Comparison of ENCODE assay signal across 13 cellular contexts in the genomic region with DNA sequence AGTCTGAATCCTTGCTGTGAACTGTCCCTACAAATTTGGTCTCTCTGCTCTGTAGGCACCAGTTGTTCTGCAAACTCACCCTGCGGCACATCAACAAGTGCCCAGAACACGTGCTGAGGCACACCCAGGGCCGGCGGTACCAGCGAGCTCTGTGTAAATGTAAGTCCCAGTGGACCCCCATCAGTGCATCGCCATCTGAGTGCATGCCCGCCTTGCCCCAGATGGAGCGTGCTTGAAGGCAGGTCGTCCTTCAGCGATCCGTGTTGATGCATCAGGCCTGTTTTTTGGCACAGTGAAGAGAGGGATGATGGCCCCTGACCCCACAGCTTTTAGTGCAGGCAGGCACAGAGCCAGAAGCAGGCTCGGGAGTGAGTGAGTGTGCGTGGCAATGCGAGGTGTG. TPM values are rescaled to one million over a fixed set of nuclear protein-coding genes. Genes with fewer than 3 reads are reported as not detected.
DNase-seq lines count a peak whose midpoint lies in the region; ATAC-seq, FAIRE-seq and TF ChIP-seq lines count a peak whose summit lies in the region.
"Had no signal": no experiment of that assay in that cellular context is flagged by ENCODE, and none has a peak within 500 bp of the region (broad histone marks: within the 10 kb centered on the region; RNA-seq: fewer than 3 reads in every experiment).

No MANE protein-coding gene starts in this region.

- peaks cover 17 to 50% of the 10 kb centered on the region in 2 experiments; a peak in 4 of 5 replicates for H3K4me1 ChIP-seq in K562 (replicated peaks in 1 of 2; ENCODE audit: control insufficient read depth in 2 of 2, insufficient read depth in 2 of 2, low read length in 2 of 2)

- TF ChIP-seq POLR2A in K562 (conservative IDR thresholded peaks at IDR 0.05) = no peak

- no peak for TF ChIP-seq CTCF in CD4-positive, alpha-beta T cell (IDR thresholded peaks at IDR 0.05)
- no peak for TF ChIP-seq CTCF in K562 (IDR thresholded peaks at IDR 0.05 in 2 of 3, conservative IDR thresholded peaks at IDR 0.05 in 1 of 3; ENCODE audit: insufficient read depth in 2 of 3, low read depth in 1 of 3, low read length in 3 of 3)

- H3K9me1 ChIP-seq in K562 (ENCODE audit: control insufficient read depth, insufficient read depth, low read length) = no peaks in the 10 kb centered on the region

- intact Hi-C loops in CD4-positive, alpha-beta T cell (cut with DNase I, micrococcal nuclease) = loop anchor here (2.0 to 10.0 kb wide), 3 partner anchors 13 to 667 kb away; partner anchors contain the start of genes BRD3OS (in 1 of the 2) and REXO4 (in 1 of the 2)
- intact Hi-C loops in K562 (cut with micrococcal nuclease) = loop anchor here (2.0 kb wide), 1 partner anchor 129 kb away; no protein-coding TSS in a partner anchor

- no peaks in the 10 kb centered on the region for H3K9me3 ChIP-seq in CD4-positive, alpha-beta T cell (ENCODE audit: control insufficient read depth, low read length)
- H3K9me3 ChIP-seq in K562 (replicated peaks; ENCODE audit: control insufficient read depth, insufficient read depth, low read depth, low read length) = no peaks in the 10 kb centered on the region
- H3K9me3 ChIP-seq: vagina had no signal

- no peaks in the 10 kb centered on the region for H3K9me3 Mint-ChIP-seq in CD4-positive, alpha-beta T cell
- no peaks in the 10 kb centered on the region for H3K9me3 Mint-ChIP-seq in IgD-negative memory B cell
- H3K9me3 Mint-ChIP-seq in naive thymus-derived CD8-positive, alpha-beta T cell = no peaks in the 10 kb centered on the region

- CTCF ChIA-PET in CD4-positive, alpha-beta T cell (lab: Charles Lee) = no interaction called here
- CTCF ChIA-PET in K562 (lab: Yijun Ruan, JAX; ENCODE audit: low intra/inter-chr PET ratio) = interaction anchor here (0.6 kb wide), 1 partner anchor 69 kb away, joined by 3 read pairs; no protein-coding TSS in a partner anchor

- BruUV-seq in K562 (replicated peaks; lab: Mats Ljungman, UMichigan) = no TSS peak

- H3K4me2 ChIP-seq in K562 (ENCODE audit: insufficient read depth, low read length) = no peak overlapping the region

- peaks cover 71% of the 10 kb centered on the region; the same call in 2 of the 3 replicates for H3K36me3 ChIP-seq in K562 (ENCODE audit: control insufficient read depth, insufficient read depth, low read length)

- POLR2A ChIA-PET in CD4-positive, alpha-beta T cell (lab: Charles Lee) = interaction anchor here (2.4 to 7.4 kb wide), 3 partner anchors 10 to 328 kb away, joined by 12 to 109 read pairs (median 45); partner anchors contain the start of genes GTF3C5, MED22, RPL7A and STKLD1
- POLR2A ChIA-PET in K562 (lab: Yijun Ruan, JAX) = interaction anchor here (1.0 to 7.4 kb wide), 4 partner anchors 9 to 14 kb away, joined by 4 to 109 read pairs (median 7); partner anchors contain the start of genes MED22 and RPL7A
- POLR2A ChIA-PET in naive thymus-derived CD8-positive, alpha-beta T cell (lab: Charles Lee) = interaction anchor here (1.9 to 7.8 kb wide), 6 partner anchors 8 to 102 kb away, joined by 8 to 143 read pairs (median 9); partner anchors contain the start of genes CACFD1, MED22, RPL7A and STKLD1

- DNase-seq in CD4-positive, alpha-beta T cell = no peak
- DNase-seq in K562 (ENCODE audit: extremely low read depth in 1 of 4, low spot score in 3 of 4) (no peak), NCI-H2029 treated with DMSO at 0.1 percent for 48 hours (lab: John Stamatoyannopoulos, UW) (no peak), NCI-H146 treated with DMSO at 0.1 percent for 48 hours (lab: John Stamatoyannopoulos, UW; ENCODE audit: unreplicated experiment) (no peak)
- no peak for DNase-seq in naive thymus-derived CD8-positive, alpha-beta T cell
- no peak for DNase-seq in stimulated activated CD8-positive, alpha-beta memory T cell treated with anti-CD3 and anti-CD28 coated beads, Interleukin-4, amount 100 ng/mL, for 48 hours
- DNase-seq: NCI-H146; stimulated activated CD4-positive, alpha-beta T cell treated with anti-CD3 and anti-CD28 coated beads, Interleukin-4, amount 100 ng/mL, for 1 hour had no signal

- 82% methylated on average over 14 of the region's 14 CpGs for WGBS in K562 (ENCODE audit: insufficient coverage, low coverage, missing lambda C conversion rate)

- H3K27ac ChIP-seq in CD4-positive, alpha-beta T cell (ENCODE audit: low read depth, low read length) = peak overlapping the region; percentile 79
- H3K27ac ChIP-seq in K562 (ENCODE audit: extremely low read depth, low read depth, low read length) = no peak overlapping the region

- H3K27me3 Mint-ChIP-seq in CD4-positive, alpha-beta T cell = no peaks in the 10 kb centered on the region
- H3K27me3 Mint-ChIP-seq in IgD-negative memory B cell = no peaks in the 10 kb centered on the region
- no peaks in the 10 kb centered on the region for H3K27me3 Mint-ChIP-seq in naive thymus-derived CD8-positive, alpha-beta T cell

- in situ Hi-C loops in K562 (cut with MboI) = no loop called here

- peak overlapping the region; percentile 84 for H3K4me3 Mint-ChIP-seq in CD4-positive, alpha-beta T cell
- peak overlapping the region; percentile 85 to 95 (median 90) for H3K4me3 Mint-ChIP-seq in IgD-negative memory B cell
- H3K4me3 Mint-ChIP-seq in naive thymus-derived CD8-positive, alpha-beta T cell = peak overlapping the region; percentile 58 to 90 (median 82)

- no peak for FAIRE-seq in K562 (lab: Jason Lieb, UNC)
- FAIRE-seq: endothelial cell of umbilical vein had no signal

- peaks cover 33% of the 10 kb centered on the region for H4K20me1 ChIP-seq in K562 (replicated peaks; ENCODE audit: control insufficient read depth, insufficient read depth, low read length)

- H3K27ac Mint-ChIP-seq in CD4-positive, alpha-beta T cell = peak overlapping the region; percentile 65
- H3K27ac Mint-ChIP-seq in IgD-negative memory B cell = peak overlapping the region in 2 of 3 donors; percentile 67 to 74
- H3K27ac Mint-ChIP-seq in naive thymus-derived CD8-positive, alpha-beta T cell = peak overlapping the region in 9 of 10 donors; percentile 47 to 90 (median 84)

- peaks cover 56% of the 10 kb centered on the region for H3K36me3 Mint-ChIP-seq in CD4-positive, alpha-beta T cell (ENCODE audit: low read depth)
- peaks cover 1% of the 10 kb centered on the region for H3K36me3 Mint-ChIP-seq in IgD-negative memory B cell
- H3K36me3 Mint-ChIP-seq in naive thymus-derived CD8-positive, alpha-beta T cell = peaks cover 0 to 45% (median 0%) of the 10 kb centered on the region in 3 donors

- H2AFZ ChIP-seq in K562 (ENCODE audit: low read depth, low read length) = no peak overlapping the region

- peak overlapping the region in 1 of 2 experiments; percentile 93; a peak in 2 of 4 replicates for H3K9ac ChIP-seq in K562 (ENCODE audit: insufficient read depth in 1 of 2, low read depth in 2 of 2, low read length in 2 of 2)

- no peak for ATAC-seq in CD4-positive, alpha-beta T cell (ENCODE audit: poor library complexity)
- ATAC-seq in K562 (no peak), GM21423 (IDR thresholded peaks at IDR 0.05; ENCODE audit: unreplicated experiment) (no peak)
- ATAC-seq in naive thymus-derived CD8-positive, alpha-beta T cell = no peak
- ATAC-seq: Right ventricle myocardium inferior had no signal

- H3K4me3 ChIP-seq in K562 = peak overlapping the region; percentile 67; the same call in 1 of the 2 replicates

- H3K27me3 ChIP-seq in CD4-positive, alpha-beta T cell (ENCODE audit: control insufficient read depth, insufficient read depth, low read length) = no peaks in the 10 kb centered on the region
- no peaks in the 10 kb centered on the region for H3K27me3 ChIP-seq in K562 (ENCODE audit: control insufficient read depth in 2 of 2, insufficient read depth in 2 of 2, low read length in 2 of 2)
- H3K27me3 ChIP-seq: vagina had no signal

- TF ChIP-seq EP300 in K562 (IDR thresholded peaks at IDR 0.05; ENCODE audit: low read length) = no peak

- H3K4me1 Mint-ChIP-seq in CD4-positive, alpha-beta T cell (ENCODE audit: low read depth) = peaks cover 23% of the 10 kb centered on the region
- H3K4me1 Mint-ChIP-seq in IgD-negative memory B cell = peaks cover 0 to 20% (median 13%) of the 10 kb centered on the region in 3 donors
- H3K4me1 Mint-ChIP-seq in naive thymus-derived CD8-positive, alpha-beta T cell = peaks cover 21 to 43% (median 32%) of the 10 kb centered on the region in 4 donors

- H3K79me2 ChIP-seq in K562 (ENCODE audit: control insufficient read depth, insufficient read depth, low read length) = peaks cover 36% of the 10 kb centered on the region

- TF ChIP-seq RAD21 in K562 (CRISPR knock-in tag; conservative IDR thresholded peaks at IDR 0.05 in 1 of 2, IDR thresholded peaks at IDR 0.05 in 1 of 2) = no peak

RNA-seq across cellular contexts. Expression of gene SURF2, which starts 1.3 kb away (rescaled TPM):
- total RNA-seq in CD4-positive, alpha-beta T cell = 10 to 100 TPM; 12.7 TPM
- polyA plus RNA-seq in IgD-negative memory B cell = 34.7 TPM
- 2.1 and 4.8 TPM in 2 replicates for total RNA-seq in K562 (2011; cell fraction: chromatin; rRNA removed; ENCODE audit: low replicate concordance)
- 5.7 and 6.1 TPM in 2 replicates for total RNA-seq in K562 (2011; cell fraction: nucleolus; rRNA removed)
- 3.4 and 7.6 TPM in 2 replicates for total RNA-seq in K562 (2011; cell fraction: nucleoplasm; rRNA removed)
- total RNA-seq in K562 (2014; rRNA removed) = 82.5 and 83.0 TPM in 2 replicates
- 18.6 and 19.8 TPM in 2 replicates for total RNA-seq in K562 (2014; rRNA removed; fragmentation: Illumina TruSeq; extraction: Trizol)
- 37.0 and 37.3 TPM in 2 replicates for total RNA-seq in K562 (2015; rRNA removed; fragmentation: Illumina TruSeq; extraction: Trizol)
- total RNA-seq in K562 (2021) = 38.3 and 43.3 TPM in 2 replicates
- polyA plus RNA-seq in K562 (2011; rRNA removed) = 7.3 and 9.7 TPM in 2 replicates
- 11.8 and 44.2 TPM in 2 replicates for polyA plus RNA-seq in K562 (2011; cell fraction: cytosol; rRNA removed)
- 6.8 and 14.0 TPM in 2 replicates for polyA plus RNA-seq in K562 (2011; cell fraction: nucleus; rRNA removed)
- polyA plus RNA-seq in K562 (2012) = 30.9 and 47.7 TPM in 2 replicates
- 21.3 and 32.2 TPM in 2 replicates for polyA plus RNA-seq in K562 (2014; fragmentation: Illumina TruSeq; extraction: Trizol)
- 10 to 100 TPM in 1 of 2 experiments, 1 to 10 TPM in 1; 5.5 to 10.2 TPM for polyA plus RNA-seq in K562 (2014; fragmentation: Nextera tagmentation; extraction: Ambion mirVana)
- 52.4 and 58.9 TPM in 2 replicates for polyA plus RNA-seq in K562 (2014; rRNA removed)
- polyA minus RNA-seq in K562 (2011; rRNA and poly(A)+ RNA removed) = 7.6 TPM in 2 replicates
- 10.3 and 16.3 TPM in 2 replicates for polyA minus RNA-seq in K562 (2011; cell fraction: cytosol; rRNA and poly(A)+ RNA removed)
- 4.1 and 4.2 TPM in 2 replicates for polyA minus RNA-seq in K562 (2011; cell fraction: nucleus; rRNA and poly(A)+ RNA removed)
- 10 to 100 TPM; 22.8 to 24.7 TPM for total RNA-seq in naive thymus-derived CD8-positive, alpha-beta T cell
- polyA plus RNA-seq in naive thymus-derived CD8-positive, alpha-beta T cell = 10 to 100 TPM; 39.8 to 52.0 (median 49.9) TPM

RNA-seq across cellular contexts. Expression of gene SURF1, which starts 1.4 kb away (rescaled TPM):
- total RNA-seq in CD4-positive, alpha-beta T cell = 10 to 100 TPM; 42.5 to 45.9 TPM
- polyA plus RNA-seq in IgD-negative memory B cell = 114 TPM
- total RNA-seq in K562 (2011; cell fraction: chromatin; rRNA removed; ENCODE audit: low replicate concordance) = 14.8 and 38.0 TPM in 2 replicates
- 35.1 and 38.5 TPM in 2 replicates for total RNA-seq in K562 (2011; cell fraction: nucleolus; rRNA removed)
- total RNA-seq in K562 (2011; cell fraction: nucleoplasm; rRNA removed) = 27.0 and 30.6 TPM in 2 replicates
- total RNA-seq in K562 (2014; rRNA removed) = 17.9 and 20.8 TPM in 2 replicates
- 20.9 and 21.2 TPM in 2 replicates for total RNA-seq in K562 (2014; rRNA removed; fragmentation: Illumina TruSeq; extraction: Trizol)
- 15.5 and 16.6 TPM in 2 replicates for total RNA-seq in K562 (2015; rRNA removed; fragmentation: Illumina TruSeq; extraction: Trizol)
- total RNA-seq in K562 (2021) = 26.7 and 26.8 TPM in 2 replicates
- polyA plus RNA-seq in K562 (2011; rRNA removed) = 28.6 and 29.8 TPM in 2 replicates
- polyA plus RNA-seq in K562 (2011; cell fraction: cytosol; rRNA removed) = 20.7 and 21.2 TPM in 2 replicates
- polyA plus RNA-seq in K562 (2011; cell fraction: nucleus; rRNA removed) = 52.8 and 56.6 TPM in 2 replicates
- polyA plus RNA-seq in K562 (2012) = 23.6 and 38.1 TPM in 2 replicates
- 19.1 and 22.2 TPM in 2 replicates for polyA plus RNA-seq in K562 (2014; fragmentation: Illumina TruSeq; extraction: Trizol)
- polyA plus RNA-seq in K562 (2014; fragmentation: Nextera tagmentation; extraction: Ambion mirVana) = 10 to 100 TPM; 16.1 to 16.3 TPM
- polyA plus RNA-seq in K562 (2014; rRNA removed) = 30.4 and 31.3 TPM in 2 replicates
- polyA minus RNA-seq in K562 (2011; rRNA and poly(A)+ RNA removed) = 10.4 and 13.1 TPM in 2 replicates
- polyA minus RNA-seq in K562 (2011; cell fraction: cytosol; rRNA and poly(A)+ RNA removed) = 6.1 and 6.4 TPM in 2 replicates
- polyA minus RNA-seq in K562 (2011; cell fraction: nucleus; rRNA and poly(A)+ RNA removed) = 7.0 and 9.7 TPM in 2 replicates
- 10 to 100 TPM; 58.7 to 59.5 TPM for total RNA-seq in naive thymus-derived CD8-positive, alpha-beta T cell
- polyA plus RNA-seq in naive thymus-derived CD8-positive, alpha-beta T cell = 100 to 1,000 TPM in 2 of 3 donors, 10 to 100 TPM in 1; 90.6 to 119 (median 112) TPM

RNA-seq across cellular contexts. Expression of gene RPL7A, which starts 9.6 kb away (rescaled TPM):
- 1,000 to 10,000 TPM; 2,613 to 2,686 TPM for total RNA-seq in CD4-positive, alpha-beta T cell
- polyA plus RNA-seq in IgD-negative memory B cell = 1,229 TPM
- 435 and 818 TPM in 2 replicates for total RNA-seq in K562 (2011; cell fraction: chromatin; rRNA removed; ENCODE audit: low replicate concordance)
- 981 and 1,003 TPM in 2 replicates for total RNA-seq in K562 (2011; cell fraction: nucleolus; rRNA removed)
- 983 and 1,497 TPM in 2 replicates for total RNA-seq in K562 (2011; cell fraction: nucleoplasm; rRNA removed)
- 2,031 and 2,305 TPM in 2 replicates for total RNA-seq in K562 (2014; rRNA removed)
- 2,847 and 3,141 TPM in 2 replicates for total RNA-seq in K562 (2014; rRNA removed; fragmentation: Illumina TruSeq; extraction: Trizol)
- total RNA-seq in K562 (2015; rRNA removed; fragmentation: Illumina TruSeq; extraction: Trizol) = 3,167 and 3,195 TPM in 2 replicates
- total RNA-seq in K562 (2021) = 2,893 and 3,009 TPM in 2 replicates
- polyA plus RNA-seq in K562 (2011; rRNA removed) = 2,555 and 3,221 TPM in 2 replicates
- polyA plus RNA-seq in K562 (2011; cell fraction: cytosol; rRNA removed) = 2,594 and 3,399 TPM in 2 replicates
- 1,411 and 1,919 TPM in 2 replicates for polyA plus RNA-seq in K562 (2011; cell fraction: nucleus; rRNA removed)
- 2,443 and 5,674 TPM in 2 replicates for polyA plus RNA-seq in K562 (2012)
- polyA plus RNA-seq in K562 (2014; fragmentation: Illumina TruSeq; extraction: Trizol) = 3,627 and 3,760 TPM in 2 replicates
- 1,000 to 10,000 TPM; 1,935 to 2,418 TPM for polyA plus RNA-seq in K562 (2014; fragmentation: Nextera tagmentation; extraction: Ambion mirVana)
- 2,051 and 2,652 TPM in 2 replicates for polyA plus RNA-seq in K562 (2014; rRNA removed)
- 2,918 and 2,983 TPM in 2 replicates for polyA minus RNA-seq in K562 (2011; rRNA and poly(A)+ RNA removed)
- 1,280 and 1,366 TPM in 2 replicates for polyA minus RNA-seq in K562 (2011; cell fraction: cytosol; rRNA and poly(A)+ RNA removed)
- 400 and 734 TPM in 2 replicates for polyA minus RNA-seq in K562 (2011; cell fraction: nucleus; rRNA and poly(A)+ RNA removed)
- total RNA-seq in naive thymus-derived CD8-positive, alpha-beta T cell = 1,000 to 10,000 TPM; 2,300 to 2,355 TPM
- 1,000 to 10,000 TPM; 1,183 to 1,387 (median 1,313) TPM for polyA plus RNA-seq in naive thymus-derived CD8-positive, alpha-beta T cell

RNA-seq across cellular contexts. Expression of gene MED22, which starts 9.7 kb away (rescaled TPM):
- total RNA-seq in CD4-positive, alpha-beta T cell = 10 to 100 TPM; 15.7 to 18.0 TPM
- polyA plus RNA-seq in IgD-negative memory B cell (26.7 TPM), K562 (2011; rRNA removed) (23.4 and 33.6 TPM in 2 replicates), K562 (2014; fragmentation: Illumina TruSeq; extraction: Trizol) (15.5 and 23.8 TPM in 2 replicates), K562 (2014; fragmentation: Nextera tagmentation; extraction: Ambion mirVana) (1 to 10 TPM in 1 of 2 experiments, under 1 TPM in 1; 0.73 to 1.4 TPM), K562 (2014; rRNA removed) (32.6 and 34.8 TPM in 2 replicates)
- total RNA-seq in K562 (2011; cell fraction: chromatin; rRNA removed; ENCODE audit: low replicate concordance) = 32.2 and 75.9 TPM in 2 replicates
- 43.3 and 44.7 TPM in 2 replicates for total RNA-seq in K562 (2011; cell fraction: nucleolus; rRNA removed)
- total RNA-seq in K562 (2011; cell fraction: nucleoplasm; rRNA removed) = 40.6 and 56.1 TPM in 2 replicates
- total RNA-seq in K562 (2014; rRNA removed) (27.2 and 28.0 TPM in 2 replicates), K562 (2014; rRNA removed; fragmentation: Illumina TruSeq; extraction: Trizol) (7.7 and 9.4 TPM in 2 replicates), K562 (2015; rRNA removed; fragmentation: Illumina TruSeq; extraction: Trizol) (22.3 and 22.6 TPM in 2 replicates), K562 (2021) (32.4 and 35.6 TPM in 2 replicates)
- polyA plus RNA-seq in K562 (2011; cell fraction: cytosol; rRNA removed) = 28.9 and 48.4 TPM in 2 replicates
- polyA plus RNA-seq in K562 (2011; cell fraction: nucleus; rRNA removed) = 91.8 and 102 TPM in 2 replicates
- polyA plus RNA-seq in K562 (2012) = 24.0 and 26.3 TPM in 2 replicates
- polyA minus RNA-seq in K562 (2011; rRNA and poly(A)+ RNA removed) = 12.6 and 25.7 TPM in 2 replicates
- 16.2 and 27.5 TPM in 2 replicates for polyA minus RNA-seq in K562 (2011; cell fraction: cytosol; rRNA and poly(A)+ RNA removed)
- polyA minus RNA-seq in K562 (2011; cell fraction: nucleus; rRNA and poly(A)+ RNA removed) = 15.6 and 19.2 TPM in 2 replicates
- total RNA-seq in naive thymus-derived CD8-positive, alpha-beta T cell = 10 to 100 TPM; 38.2 to 46.4 TPM
- polyA plus RNA-seq in naive thymus-derived CD8-positive, alpha-beta T cell = 10 to 100 TPM; 10.3 to 20.6 (median 17.5) TPM

RNA-seq across cellular contexts. Expression of gene SURF4, which starts 18.2 kb away (rescaled TPM):
- total RNA-seq in CD4-positive, alpha-beta T cell = 10 to 100 TPM; 90.7 to 94.6 TPM
- 72.6 TPM for polyA plus RNA-seq in IgD-negative memory B cell
- 165 and 371 TPM in 2 replicates for total RNA-seq in K562 (2011; cell fraction: chromatin; rRNA removed; ENCODE audit: low replicate concordance)
- 360 and 416 TPM in 2 replicates for total RNA-seq in K562 (2011; cell fraction: nucleolus; rRNA removed)
- 387 and 460 TPM in 2 replicates for total RNA-seq in K562 (2011; cell fraction: nucleoplasm; rRNA removed)
- total RNA-seq in K562 (2014; rRNA removed) = 158 and 200 TPM in 2 replicates
- 110 and 137 TPM in 2 replicates for total RNA-seq in K562 (2014; rRNA removed; fragmentation: Illumina TruSeq; extraction: Trizol)
- total RNA-seq in K562 (2015; rRNA removed; fragmentation: Illumina TruSeq; extraction: Trizol) = 128 and 130 TPM in 2 replicates
- total RNA-seq in K562 (2021) = 175 and 181 TPM in 2 replicates
- polyA plus RNA-seq in K562 (2011; rRNA removed) = 174 and 176 TPM in 2 replicates
- 241 and 245 TPM in 2 replicates for polyA plus RNA-seq in K562 (2011; cell fraction: cytosol; rRNA removed)
- polyA plus RNA-seq in K562 (2011; cell fraction: nucleus; rRNA removed) = 131 and 161 TPM in 2 replicates
- polyA plus RNA-seq in K562 (2012) = 137 and 203 TPM in 2 replicates
- 144 and 148 TPM in 2 replicates for polyA plus RNA-seq in K562 (2014; fragmentation: Illumina TruSeq; extraction: Trizol)
- polyA plus RNA-seq in K562 (2014; fragmentation: Nextera tagmentation; extraction: Ambion mirVana) = 10 to 100 TPM in 1 of 2 experiments, 1 to 10 TPM in 1; 8.4 to 13.5 TPM
- polyA plus RNA-seq in K562 (2014; rRNA removed) = 116 and 147 TPM in 2 replicates
- polyA minus RNA-seq in K562 (2011; rRNA and poly(A)+ RNA removed) = 117 and 140 TPM in 2 replicates
- polyA minus RNA-seq in K562 (2011; cell fraction: cytosol; rRNA and poly(A)+ RNA removed) = 116 and 143 TPM in 2 replicates
- 25.7 and 40.3 TPM in 2 replicates for polyA minus RNA-seq in K562 (2011; cell fraction: nucleus; rRNA and poly(A)+ RNA removed)
- total RNA-seq in naive thymus-derived CD8-positive, alpha-beta T cell = 10 to 100 TPM; 68.7 to 70.0 TPM
- 100 to 1,000 TPM; 107 to 146 (median 122) TPM for polyA plus RNA-seq in naive thymus-derived CD8-positive, alpha-beta T cell
